In the genomic region with DNA sequence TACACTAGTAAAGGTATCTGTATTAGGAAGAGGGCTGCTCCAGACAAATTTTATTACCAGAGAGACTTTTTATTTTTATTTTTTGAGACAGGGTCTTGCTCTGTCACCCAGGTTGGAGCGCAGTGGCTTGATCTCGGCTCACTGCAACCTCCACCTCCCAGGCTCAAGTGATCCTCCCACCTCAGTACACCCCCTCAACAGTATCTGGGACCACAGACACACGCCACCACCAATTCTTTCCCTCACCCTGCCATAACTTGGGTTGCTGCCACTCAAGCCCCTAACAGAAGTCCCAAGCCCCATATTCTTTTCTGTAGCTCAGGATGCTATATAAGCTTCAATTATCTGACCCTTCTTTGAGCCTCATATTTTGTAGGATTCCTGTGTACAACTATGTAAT, we compare ENCODE assay signal across 1 cellular context.
TF ChIP-seq lines count a peak whose summit lies in the region.

No MANE protein-coding gene starts in this region.

TF ChIP-seq in GM12878, 131 proteins besides CTCF, POLR2A, EP300 and RAD21:
- TF ChIP-seq, protein P1, sequence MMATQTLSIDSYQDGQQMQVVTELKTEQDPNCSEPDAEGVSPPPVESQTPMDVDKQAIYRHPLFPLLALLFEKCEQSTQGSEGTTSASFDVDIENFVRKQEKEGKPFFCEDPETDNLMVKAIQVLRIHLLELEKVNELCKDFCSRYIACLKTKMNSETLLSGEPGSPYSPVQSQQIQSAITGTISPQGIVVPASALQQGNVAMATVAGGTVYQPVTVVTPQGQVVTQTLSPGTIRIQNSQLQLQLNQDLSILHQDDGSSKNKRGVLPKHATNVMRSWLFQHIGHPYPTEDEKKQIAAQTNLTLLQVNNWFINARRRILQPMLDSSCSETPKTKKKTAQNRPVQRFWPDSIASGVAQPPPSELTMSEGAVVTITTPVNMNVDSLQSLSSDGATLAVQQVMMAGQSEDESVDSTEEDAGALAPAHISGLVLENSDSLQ (IDR thresholded peaks at IDR 0.05), result 0 out of 2 replicates have a peak, but pooled peaks have one; percentile 10
- no peak for TF ChIP-seq LARP7 (IDR thresholded peaks at IDR 0.05)
